1 cellular context compared by ENCODE assay signal in the genomic region with DNA sequence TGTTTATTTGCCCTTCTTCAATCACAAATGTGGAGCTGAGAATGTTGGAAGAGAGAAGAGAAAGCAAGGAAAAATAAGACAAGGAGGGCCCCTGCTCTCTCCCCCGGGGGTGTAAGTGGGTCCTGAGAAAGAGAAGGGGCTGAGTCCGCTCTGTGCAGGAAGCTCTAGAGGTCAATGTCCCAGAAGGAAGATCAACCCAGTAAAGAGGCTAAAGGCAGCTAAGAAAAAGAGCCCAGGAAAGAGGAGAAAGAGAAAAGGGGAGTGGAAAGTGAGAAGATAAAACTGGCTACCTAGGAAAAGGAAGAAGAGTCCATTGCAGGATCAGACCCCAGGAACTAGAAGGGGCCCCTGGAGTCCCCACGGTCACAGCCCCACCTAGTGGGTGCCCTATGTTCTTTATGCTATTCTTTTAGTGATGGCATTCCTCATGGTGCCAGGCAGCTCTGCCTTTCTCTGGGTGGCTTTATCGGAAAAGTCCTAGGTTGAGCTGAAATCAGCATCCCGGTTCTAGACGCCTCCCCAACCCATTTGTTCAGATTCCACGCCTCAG.
TF ChIP-seq lines count a peak whose summit lies in the region.

No MANE protein-coding gene starts in this region.

TF ChIP-seq in H1, 55 proteins besides CTCF, POLR2A, EP300 and RAD21 (continued from another document):
- TF ChIP-seq RNF2 (IDR thresholded peaks at IDR 0.05; ENCODE audit: borderline replicate concordance, low read depth, low read length, missing control alignments, poor library complexity, severe bottlenecking) = no peak
- no peak for TF ChIP-seq RFX5 (IDR thresholded peaks at IDR 0.05; ENCODE audit: borderline replicate concordance, low read depth, low read length)
- no peak for TF ChIP-seq TBP (IDR thresholded peaks at IDR 0.05; ENCODE audit: low read depth, low read length)
- TF ChIP-seq POLR2AphosphoS5 (IDR thresholded peaks at IDR 0.05; ENCODE audit: low read depth, low read length) = no peak
- TF ChIP-seq SRF (IDR thresholded peaks at IDR 0.05; ENCODE audit: low read depth, low read length) = no peak
- no peak for TF ChIP-seq CTBP2 (IDR thresholded peaks at IDR 0.05; ENCODE audit: borderline replicate concordance, insufficient read depth, insufficient read length, low read length)
- TF ChIP-seq SIN3A (conservative IDR thresholded peaks at IDR 0.05 in 1 of 2, IDR thresholded peaks at IDR 0.05 in 1 of 2; ENCODE audit: low read depth in 1 of 2, low read length in 2 of 2) = no peak
- no peak for TF ChIP-seq JUND (IDR thresholded peaks at IDR 0.05; ENCODE audit: low read length)
- TF ChIP-seq SUZ12 (IDR thresholded peaks at IDR 0.05; ENCODE audit: low read length) = no peak
- no peak for TF ChIP-seq FOSL1 (IDR thresholded peaks at IDR 0.05; ENCODE audit: insufficient read depth, low read depth, low read length)
- no peak for TF ChIP-seq GTF2F1 (IDR thresholded peaks at IDR 0.05; ENCODE audit: borderline replicate concordance, low read depth, low read length)
- TF ChIP-seq EGR1 (IDR thresholded peaks at IDR 0.05; ENCODE audit: borderline replicate concordance, low read depth, low read length) = no peak
- TF ChIP-seq NANOG (IDR thresholded peaks at IDR 0.05; ENCODE audit: insufficient read depth, low read depth, low read length, poor library complexity, severe bottlenecking) = no peak
- TF ChIP-seq NRF1 (IDR thresholded peaks at IDR 0.05; ENCODE audit: low read depth, low read length) = no peak
- TF ChIP-seq, protein P1, sequence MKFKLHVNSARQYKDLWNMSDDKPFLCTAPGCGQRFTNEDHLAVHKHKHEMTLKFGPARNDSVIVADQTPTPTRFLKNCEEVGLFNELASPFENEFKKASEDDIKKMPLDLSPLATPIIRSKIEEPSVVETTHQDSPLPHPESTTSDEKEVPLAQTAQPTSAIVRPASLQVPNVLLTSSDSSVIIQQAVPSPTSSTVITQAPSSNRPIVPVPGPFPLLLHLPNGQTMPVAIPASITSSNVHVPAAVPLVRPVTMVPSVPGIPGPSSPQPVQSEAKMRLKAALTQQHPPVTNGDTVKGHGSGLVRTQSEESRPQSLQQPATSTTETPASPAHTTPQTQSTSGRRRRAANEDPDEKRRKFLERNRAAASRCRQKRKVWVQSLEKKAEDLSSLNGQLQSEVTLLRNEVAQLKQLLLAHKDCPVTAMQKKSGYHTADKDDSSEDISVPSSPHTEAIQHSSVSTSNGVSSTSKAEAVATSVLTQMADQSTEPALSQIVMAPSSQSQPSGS (IDR thresholded peaks at IDR 0.05; ENCODE audit: low read length) = no peak
- no peak for TF ChIP-seq RXRA (IDR thresholded peaks at IDR 0.05; ENCODE audit: insufficient read depth, low read depth, low read length)
